Comparison of ENCODE assay signal across 8 cellular contexts in the genomic region with DNA sequence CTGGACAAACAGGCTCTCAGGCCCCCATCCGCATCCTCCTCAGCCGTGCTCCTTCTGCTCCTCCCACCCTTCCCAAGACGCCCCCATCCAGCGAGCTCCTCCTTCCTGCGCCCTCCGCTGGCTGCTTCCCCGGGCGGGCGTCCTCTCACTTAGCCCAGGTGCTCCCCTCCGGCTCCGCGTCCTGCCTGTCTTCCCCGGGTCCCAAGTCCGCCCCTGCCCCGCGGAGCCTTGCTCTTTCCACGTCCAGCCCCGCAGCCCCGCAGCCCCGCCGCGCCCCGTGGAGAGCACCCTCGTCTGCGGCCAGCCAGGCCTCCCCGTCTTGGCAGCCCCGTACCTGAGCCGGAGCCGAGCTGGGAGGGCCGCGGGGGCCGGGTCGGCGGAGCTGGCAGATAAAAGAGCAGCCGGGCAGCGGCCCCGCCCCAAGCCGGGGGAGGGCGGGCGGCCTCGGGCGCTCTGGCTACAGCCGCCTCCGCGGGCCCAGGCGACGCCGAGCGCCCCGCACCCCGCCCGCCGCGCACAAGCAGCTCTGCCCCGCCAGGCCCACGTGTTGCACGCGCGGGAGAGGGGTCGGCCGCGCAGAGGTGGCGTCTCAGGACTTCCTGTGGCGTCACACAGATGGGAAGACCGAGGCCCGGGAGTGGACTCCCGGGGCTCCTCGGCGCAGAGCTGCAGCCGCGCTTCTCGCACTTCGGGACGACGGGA. TPM values are rescaled to one million over a fixed set of nuclear protein-coding genes. Genes with fewer than 3 reads are reported as not detected.
DNase-seq lines count a peak whose midpoint lies in the region; ATAC-seq, FAIRE-seq and TF ChIP-seq lines count a peak whose summit lies in the region.

A gene with protein sequence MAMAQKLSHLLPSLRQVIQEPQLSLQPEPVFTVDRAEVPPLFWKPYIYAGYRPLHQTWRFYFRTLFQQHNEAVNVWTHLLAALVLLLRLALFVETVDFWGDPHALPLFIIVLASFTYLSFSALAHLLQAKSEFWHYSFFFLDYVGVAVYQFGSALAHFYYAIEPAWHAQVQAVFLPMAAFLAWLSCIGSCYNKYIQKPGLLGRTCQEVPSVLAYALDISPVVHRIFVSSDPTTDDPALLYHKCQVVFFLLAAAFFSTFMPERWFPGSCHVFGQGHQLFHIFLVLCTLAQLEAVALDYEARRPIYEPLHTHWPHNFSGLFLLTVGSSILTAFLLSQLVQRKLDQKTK (minus strand): TSS at position 555 of the 702 bp plus-strand sequence. CDS start 11,869 bp downstream, outside the sequence.

- H3K9me3 Mint-ChIP-seq in progenitor cell of endocrine pancreas (ENCODE audit: low read depth) = no peaks in the 10 kb centered on the region

- H3K4me3 Mint-ChIP-seq in progenitor cell of endocrine pancreas (ENCODE audit: low read depth) = peak within 1 kb of the TSS; percentile 81

- no peaks in the 10 kb centered on the region for H3K36me3 Mint-ChIP-seq in progenitor cell of endocrine pancreas (ENCODE audit: insufficient read depth)

- H3K27ac ChIP-seq in KMS-11 (no peak within 1 kb of the TSS), angular gyrus (ENCODE audit: low read depth, low read length) (peak within 1 kb of the TSS; percentile 54), right cardiac atrium (ENCODE audit: low read length) (peak within 1 kb of the TSS; percentile 8)

- H3K36me3 ChIP-seq in KMS-11 (ENCODE audit: insufficient read depth) = no peaks in the 10 kb centered on the region

- H3K9ac ChIP-seq in KMS-11 = peak within 1 kb of the TSS; percentile 56; the same call in 1 of the 2 replicates

- H3K9me3 ChIP-seq in right cardiac atrium (ENCODE audit: control insufficient read depth, low read length) = no peaks in the 10 kb centered on the region

- H3K4me3 ChIP-seq in KMS-11 (IDR thresholded peaks at IDR 0.05; ENCODE audit: insufficient read depth, low read depth, low read length) = peak within 1 kb of the TSS; percentile 83
- peak within 1 kb of the TSS; percentile 61 for H3K4me3 ChIP-seq in right cardiac atrium (ENCODE audit: low read length)

- H3K4me1 ChIP-seq in KMS-11 (ENCODE audit: low read depth, poor library complexity, severe bottlenecking) (peaks cover 17% of the 10 kb centered on the region), right cardiac atrium (ENCODE audit: control insufficient read depth, insufficient read depth, low read length) (peaks cover 4% of the 10 kb centered on the region)

- in situ Hi-C loops in ACHN (cut with HindIII; ENCODE audit: low pct_ligation_motif_present, low pct_unique_long_range_greater_than_20kb, low sequenced_read_pairs) = no loop called here

- intact Hi-C loops in right cardiac atrium (cut with DNase I) = no loop called here

- peak within 1 kb of the TSS; percentile 76 for H2AFZ ChIP-seq in KMS-11 (ENCODE audit: low read depth)

- H3K4me1 Mint-ChIP-seq in progenitor cell of endocrine pancreas (ENCODE audit: low read depth) = peaks cover 33% of the 10 kb centered on the region

- FAIRE-seq in urothelium cell line (lab: Jason Lieb, UNC) = no peak

- peak; percentile 66 for ATAC-seq in GM19025 (IDR thresholded peaks at IDR 0.05; ENCODE audit: low read depth, unreplicated experiment)
- ATAC-seq in right cardiac atrium = peak; percentile 89 to 91

- peak; percentile 71 for DNase-seq in ACHN
- peak; percentile 37 to 68 (median 50) for DNase-seq in T-helper 2 cell
- DNase-seq in right cardiac atrium = peak; percentile 79 to 93 (median 92)
- DNase-seq in progenitor cell of endocrine pancreas (ENCODE audit: low spot score, unreplicated experiment) = peak; percentile 66
- peak; percentile 83 for DNase-seq in urothelium cell line (ENCODE audit: low spot score)

- WGBS in right cardiac atrium = under 1% methylated on average over 75 of the region's 75 CpGs

- peak within 1 kb of the TSS; percentile 96 for H3K27ac Mint-ChIP-seq in progenitor cell of endocrine pancreas

- H3K79me2 ChIP-seq in KMS-11 (ENCODE audit: insufficient read depth, low read depth) = no peaks in the 10 kb centered on the region

- no peak for TF ChIP-seq CTCF in KMS-11 (conservative IDR thresholded peaks at IDR 0.05; ENCODE audit: low read depth, low read length)
- TF ChIP-seq CTCF in progenitor cell of endocrine pancreas (IDR thresholded peaks at IDR 0.05; ENCODE audit: unreplicated experiment) = no peak

- no peaks in the 10 kb centered on the region for H3K27me3 Mint-ChIP-seq in progenitor cell of endocrine pancreas

- H3K27me3 ChIP-seq in KMS-11 (ENCODE audit: insufficient read depth, low read depth) = 0 out of 2 replicates have a peak, but pooled peaks cover 4% of the 10 kb centered on the region
- no peaks in the 10 kb centered on the region for H3K27me3 ChIP-seq in right cardiac atrium (ENCODE audit: control insufficient read depth, insufficient read depth)

- H3K4me2 ChIP-seq in KMS-11 = peak within 1 kb of the TSS; percentile 73

- H4K20me1 ChIP-seq in KMS-11 (ENCODE audit: insufficient read depth) = no peaks in the 10 kb centered on the region

RNA-seq across cellular contexts. Expression of the gene that starts here (rescaled TPM):
- 1 to 10 TPM; 2.5 to 3.1 (median 2.9) TPM for total RNA-seq in right cardiac atrium
- 1.5 TPM for polyA plus RNA-seq in right cardiac atrium
- 20.2 and 21.0 TPM in 2 replicates for total RNA-seq in progenitor cell of endocrine pancreas
